21 cellular contexts compared by ENCODE assay signal in genomic region chr1:7621334-7622219, GRCh38.
DNase-seq lines count a peak whose midpoint lies in the region; ATAC-seq and TF ChIP-seq lines count a peak whose summit lies in the region.
"Had no signal": no experiment of that assay in that cellular context is flagged by ENCODE, and none has a peak within 500 bp of the region (broad histone marks: within the 10 kb centered on the region; RNA-seq: fewer than 3 reads in every experiment).

No MANE protein-coding gene starts in this region.

- H3K27ac ChIP-seq in GM23338 (ENCODE audit: low read depth): no peak overlapping the region
- H3K27ac ChIP-seq: hepatocyte, left lung, Peyer's patch, thyroid gland had no signal

- H4K20me1 ChIP-seq in GM23338 (replicated peaks; ENCODE audit: insufficient read depth): no peaks in the 10 kb centered on the region; the same call in 1 of the 2 replicates

- H3K36me3 ChIP-seq in GM23338 (ENCODE audit: insufficient read depth): no peaks in the 10 kb centered on the region
- H3K36me3 ChIP-seq: left lung, Peyer's patch, thyroid gland had no signal

- intact Hi-C loops in posterior vena cava (cut with DNase I) (no loop called here), lower leg skin (cut with DNase I; ENCODE audit: low total_unique reads) (no loop called here)

- no peak overlapping the region for H3K4me2 ChIP-seq in GM23338
- H3K4me2 ChIP-seq: hepatocyte had no signal

- no peak overlapping the region for H2AFZ ChIP-seq in GM23338
- H2AFZ ChIP-seq: hepatocyte had no signal

- no peaks in the 10 kb centered on the region for H3K9me2 ChIP-seq in GM23338 (ENCODE audit: insufficient read depth)

- no peaks in the 10 kb centered on the region for H3K4me1 ChIP-seq in GM23338 (ENCODE audit: insufficient read depth)
- H3K4me1 ChIP-seq: left lung, Peyer's patch had no signal

- WGBS in lower leg skin, 2 donors: 54 to 57% methylated on average over 24 of the region's 24 CpGs

- H3K27me3 Mint-ChIP-seq in GM23338 (ENCODE audit: insufficient read depth, low read depth, poor library complexity): peaks cover 4% of the 10 kb centered on the region
- H3K27me3 Mint-ChIP-seq in activated CD8-positive, alpha-beta memory T cell treated with anti-CD3 and anti-CD28 coated beads, Interleukin-2, amount 10 ng/mL, durations not matched to agents 7 days and 5 days: peaks cover 3% of the 10 kb centered on the region
- H3K27me3 Mint-ChIP-seq: activated CD4-positive, alpha-beta T cell treated with anti-CD3 and anti-CD28 coated beads, Interleukin-2, amount 10 ng/mL, durations not matched to agents 24 days and 14 days had no signal

- no peaks in the 10 kb centered on the region for H3K36me3 Mint-ChIP-seq in GM23338 (ENCODE audit: low read depth)
- no peaks in the 10 kb centered on the region for H3K36me3 Mint-ChIP-seq in activated CD8-positive, alpha-beta memory T cell treated with anti-CD3 and anti-CD28 coated beads, Interleukin-2, amount 10 ng/mL, durations not matched to agents 7 days and 5 days
- H3K36me3 Mint-ChIP-seq: naive thymus-derived CD4-positive, alpha-beta T cell had no signal

- no peaks in the 10 kb centered on the region for H3F3A ChIP-seq in GM23338 (replicated peaks; ENCODE audit: low read depth)

- H3K27me3 ChIP-seq in GM23338 (ENCODE audit: insufficient read depth): no peaks in the 10 kb centered on the region
- H3K27me3 ChIP-seq: Peyer's patch, thyroid gland had no signal

- CTCF ChIA-PET in activated CD8-positive, alpha-beta memory T cell treated with anti-CD3 and anti-CD28 coated beads, Interleukin-2, amount 10 ng/mL, durations not matched to agents 7 days and 5 days (lab: Charles Lee): no interaction called here

- DNase-seq in GM23338 (ENCODE audit: low spot score): no peak
- peak; percentile 36 for DNase-seq in NOMO-1 treated with DMSO at 0.1 percent for 48 hours (lab: John Stamatoyannopoulos, UW; ENCODE audit: unreplicated experiment)
- DNase-seq in glomerular visceral epithelial cell (ENCODE audit: extremely low spot score): peak; percentile 77
- peak; percentile 64 for DNase-seq in posterior vena cava (ENCODE audit: low spot score)
- DNase-seq in AG08396 (ENCODE audit: low spot score): no peak
- DNase-seq in lower leg skin (ENCODE audit: low spot score in 2 of 2): no peak
- no peak for DNase-seq in activated CD8-positive, alpha-beta memory T cell treated with anti-CD3 and anti-CD28 coated beads, Interleukin-2, amount 10 ng/mL, durations not matched to agents 7 days and 5 days
- DNase-seq: activated CD4-positive, alpha-beta T cell treated with anti-CD3 and anti-CD28 coated beads, Interleukin-2, amount 10 ng/mL, durations not matched to agents 24 days and 14 days; activated T-cell treated with anti-CD3 and anti-CD28 coated beads, Interleukin-2, amount 50 U/mL, for 1 hour; HCEC 1CT; MM.1S; naive thymus-derived CD4-positive, alpha-beta T cell; NCI-H2107; Peyer's patch; retina; stimulated activated CD4-positive, alpha-beta T cell treated with anti-CD3 and anti-CD28 coated beads, Interleukin-2, amount 100 ng/mL, for 48 hours; T-helper 17 cell; thyroid gland had no signal

- no peak overlapping the region for H3K4me3 Mint-ChIP-seq in GM23338
- no peak overlapping the region for H3K4me3 Mint-ChIP-seq in activated CD8-positive, alpha-beta memory T cell treated with anti-CD3 and anti-CD28 coated beads, Interleukin-2, amount 10 ng/mL, durations not matched to agents 7 days and 5 days
- H3K4me3 Mint-ChIP-seq: activated CD4-positive, alpha-beta T cell treated with anti-CD3 and anti-CD28 coated beads, Interleukin-2, amount 10 ng/mL, durations not matched to agents 24 days and 14 days; naive thymus-derived CD4-positive, alpha-beta T cell; T-helper 17 cell had no signal

- peaks cover 10% of the 10 kb centered on the region for H3K4me1 Mint-ChIP-seq in GM23338
- H3K4me1 Mint-ChIP-seq in activated CD8-positive, alpha-beta memory T cell treated with anti-CD3 and anti-CD28 coated beads, Interleukin-2, amount 10 ng/mL, durations not matched to agents 7 days and 5 days: no peaks in the 10 kb centered on the region
- H3K4me1 Mint-ChIP-seq: activated CD4-positive, alpha-beta T cell treated with anti-CD3 and anti-CD28 coated beads, Interleukin-2, amount 10 ng/mL, durations not matched to agents 24 days and 14 days; naive thymus-derived CD4-positive, alpha-beta T cell; T-helper 17 cell had no signal

- no peaks in the 10 kb centered on the region for H3K79me2 ChIP-seq in GM23338 (replicated peaks; ENCODE audit: insufficient read depth)
- H3K79me2 ChIP-seq: hepatocyte had no signal

- ATAC-seq in GM23338: peak; percentile 61
- ATAC-seq in GM21423 (IDR thresholded peaks at IDR 0.05; ENCODE audit: unreplicated experiment): no peak
- ATAC-seq in activated CD8-positive, alpha-beta memory T cell treated with anti-CD3 and anti-CD28 coated beads, Interleukin-2, amount 10 ng/mL, durations not matched to agents 7 days and 5 days: no peak
- ATAC-seq: left lung; naive thymus-derived CD4-positive, alpha-beta T cell; T-helper 17 cell had no signal

- no peak overlapping the region for H3K4me3 ChIP-seq in GM23338
- no peak overlapping the region for H3K4me3 ChIP-seq in lower leg skin (ENCODE audit: low read depth, poor library complexity, severe bottlenecking)
- H3K4me3 ChIP-seq: hepatocyte, left lung, Peyer's patch, thyroid gland had no signal

- TF ChIP-seq CTCF in GM23338 (conservative IDR thresholded peaks at IDR 0.05; ENCODE audit: low read depth in 2 of 2) (no peak), lower leg skin (IDR thresholded peaks at IDR 0.05) (no peak)

- H3K27ac Mint-ChIP-seq in GM23338: no peak overlapping the region
- H3K27ac Mint-ChIP-seq in activated CD8-positive, alpha-beta memory T cell treated with anti-CD3 and anti-CD28 coated beads, Interleukin-2, amount 10 ng/mL, durations not matched to agents 7 days and 5 days: no peak overlapping the region
- H3K27ac Mint-ChIP-seq: activated CD4-positive, alpha-beta T cell treated with anti-CD3 and anti-CD28 coated beads, Interleukin-2, amount 10 ng/mL, durations not matched to agents 24 days and 14 days; naive thymus-derived CD4-positive, alpha-beta T cell; T-helper 17 cell had no signal

- H3K9me3 Mint-ChIP-seq in GM23338: no peaks in the 10 kb centered on the region
- H3K9me3 Mint-ChIP-seq in activated CD8-positive, alpha-beta memory T cell treated with anti-CD3 and anti-CD28 coated beads, Interleukin-2, amount 10 ng/mL, durations not matched to agents 7 days and 5 days (ENCODE audit: low read depth): no peaks in the 10 kb centered on the region
- H3K9me3 Mint-ChIP-seq: activated CD4-positive, alpha-beta T cell treated with anti-CD3 and anti-CD28 coated beads, Interleukin-2, amount 10 ng/mL, durations not matched to agents 24 days and 14 days had no signal

- TF ChIP-seq POLR2A in lower leg skin (IDR thresholded peaks at IDR 0.05): no peak

TF ChIP-seq in GM23338, 12 proteins besides CTCF, POLR2A, EP300 and RAD21 (continues in another document):
- TF ChIP-seq POLR2AphosphoS5 (IDR thresholded peaks at IDR 0.05; ENCODE audit: low read depth) (no peak), STAT1 (IDR thresholded peaks at IDR 0.05; ENCODE audit: unreplicated experiment) (no peak), CREB1 (CRISPR knock-in tag; IDR thresholded peaks at IDR 0.05; ENCODE audit: low read depth) (no peak), ETS1 (IDR thresholded peaks at IDR 0.05) (no peak), EZH2 (IDR thresholded peaks at IDR 0.05; ENCODE audit: low read depth, unreplicated experiment) (no peak)

Comparison
In these comparisons a context has a peak if more than half of its experiments do, and no peak if none do; other contexts are left out.
1. DNase-seq: peak in NOMO-1 treated with DMSO at 0.1 percent for 48 hours (single experiment), glomerular visceral epithelial cell (single experiment) and posterior vena cava (single experiment); none in GM23338 (single experiment), AG08396 (single experiment), lower leg skin (0 of 2) and activated CD8-positive, alpha-beta memory T cell treated with anti-CD3 and anti-CD28 coated beads, Interleukin-2, amount 10 ng/mL, durations not matched to agents 7 days and 5 days (single experiment).